8 cellular contexts compared by ENCODE assay signal in genomic region chr3:135965506-135966348, GRCh38. TPM values are rescaled to one million over a fixed set of nuclear protein-coding genes. Genes with fewer than 3 reads are reported as not detected.
DNase-seq lines count a peak whose midpoint lies in the region; ATAC-seq and TF ChIP-seq lines count a peak whose summit lies in the region.

A gene with protein sequence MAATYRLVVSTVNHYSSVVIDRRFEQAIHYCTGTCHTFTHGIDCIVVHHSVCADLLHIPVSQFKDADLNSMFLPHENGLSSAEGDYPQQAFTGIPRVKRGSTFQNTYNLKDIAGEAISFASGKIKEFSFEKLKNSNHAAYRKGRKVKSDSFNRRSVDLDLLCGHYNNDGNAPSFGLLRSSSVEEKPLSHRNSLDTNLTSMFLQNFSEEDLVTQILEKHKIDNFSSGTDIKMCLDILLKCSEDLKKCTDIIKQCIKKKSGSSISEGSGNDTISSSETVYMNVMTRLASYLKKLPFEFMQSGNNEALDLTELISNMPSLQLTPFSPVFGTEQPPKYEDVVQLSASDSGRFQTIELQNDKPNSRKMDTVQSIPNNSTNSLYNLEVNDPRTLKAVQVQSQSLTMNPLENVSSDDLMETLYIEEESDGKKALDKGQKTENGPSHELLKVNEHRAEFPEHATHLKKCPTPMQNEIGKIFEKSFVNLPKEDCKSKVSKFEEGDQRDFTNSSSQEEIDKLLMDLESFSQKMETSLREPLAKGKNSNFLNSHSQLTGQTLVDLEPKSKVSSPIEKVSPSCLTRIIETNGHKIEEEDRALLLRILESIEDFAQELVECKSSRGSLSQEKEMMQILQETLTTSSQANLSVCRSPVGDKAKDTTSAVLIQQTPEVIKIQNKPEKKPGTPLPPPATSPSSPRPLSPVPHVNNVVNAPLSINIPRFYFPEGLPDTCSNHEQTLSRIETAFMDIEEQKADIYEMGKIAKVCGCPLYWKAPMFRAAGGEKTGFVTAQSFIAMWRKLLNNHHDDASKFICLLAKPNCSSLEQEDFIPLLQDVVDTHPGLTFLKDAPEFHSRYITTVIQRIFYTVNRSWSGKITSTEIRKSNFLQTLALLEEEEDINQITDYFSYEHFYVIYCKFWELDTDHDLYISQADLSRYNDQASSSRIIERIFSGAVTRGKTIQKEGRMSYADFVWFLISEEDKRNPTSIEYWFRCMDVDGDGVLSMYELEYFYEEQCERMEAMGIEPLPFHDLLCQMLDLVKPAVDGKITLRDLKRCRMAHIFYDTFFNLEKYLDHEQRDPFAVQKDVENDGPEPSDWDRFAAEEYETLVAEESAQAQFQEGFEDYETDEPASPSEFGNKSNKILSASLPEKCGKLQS (N-terminal part only) (plus strand): TSS chr3:135965728. CDS start chr3:136001499, 35,771 bp downstream.

- H3K9me3 Mint-ChIP-seq in activated T-cell treated with anti-CD3 and anti-CD28 coated beads, Interleukin-2, amount 50 U/mL, for 24 hours = peaks cover 14% of the 10 kb centered on the region

- CTCF ChIA-PET in BJ (lab: Yijun Ruan, JAX) = interaction anchor here (0.5 to 1.6 kb wide), 4 partner anchors 56 to 125 kb away, joined by 3 to 9 read pairs (median 4); no protein-coding TSS in a partner anchor

- peak within 1 kb of the TSS; percentile 71 for H3K4me3 Mint-ChIP-seq in activated T-cell treated with anti-CD3 and anti-CD28 coated beads, Interleukin-2, amount 50 U/mL, for 24 hours

- no peaks in the 10 kb centered on the region for H3K36me3 Mint-ChIP-seq in activated T-cell treated with anti-CD3 and anti-CD28 coated beads, Interleukin-2, amount 50 U/mL, for 24 hours (ENCODE audit: low read depth)

- H3K27me3 Mint-ChIP-seq in activated T-cell treated with anti-CD3 and anti-CD28 coated beads, Interleukin-2, amount 50 U/mL, for 24 hours = peaks cover 45% of the 10 kb centered on the region

- H3K4me1 ChIP-seq in OCI-LY1 (ENCODE audit: insufficient read depth, low read length, severe bottlenecking) = peaks cover 5% of the 10 kb centered on the region
- H3K4me1 ChIP-seq in mononuclear cell (ENCODE audit: insufficient read depth, low read length) = peaks cover 9% of the 10 kb centered on the region

- H3K79me2 ChIP-seq in OCI-LY1 (ENCODE audit: insufficient read depth, low read length) = no peaks in the 10 kb centered on the region

- H3K4me2 ChIP-seq in OCI-LY1 (ENCODE audit: low read length) = peak within 1 kb of the TSS; percentile 65

- TF ChIP-seq CTCF in BJ (IDR thresholded peaks at IDR 0.05; ENCODE audit: insufficient read depth, low read depth, low read length) = no peak
- TF ChIP-seq CTCF in OCI-LY1 (IDR thresholded peaks at IDR 0.05; ENCODE audit: low read length) = no peak

- no peaks in the 10 kb centered on the region for H3K9me3 ChIP-seq in OCI-LY1 (ENCODE audit: low read length)
- no peaks in the 10 kb centered on the region for H3K9me3 ChIP-seq in mononuclear cell (ENCODE audit: low read depth, low read length)

- H3K27me3 ChIP-seq in BJ (ENCODE audit: control insufficient read depth, insufficient read depth, low read length) (no peaks in the 10 kb centered on the region), OCI-LY1 (ENCODE audit: insufficient read depth, low read length) (no peaks in the 10 kb centered on the region), mononuclear cell (ENCODE audit: insufficient read depth, low read length) (peaks cover 32% of the 10 kb centered on the region)

- no peak within 1 kb of the TSS for H2AFZ ChIP-seq in OCI-LY1 (ENCODE audit: low read length)

- H3K27ac ChIP-seq in OCI-LY1 (ENCODE audit: low read depth, low read length, poor library complexity, severe bottlenecking) (no peak within 1 kb of the TSS), epithelial cell of prostate (peak within 1 kb of the TSS; percentile 82)

- H3F3A ChIP-seq in OCI-LY1 (ENCODE audit: insufficient read depth, low read length) = no peaks in the 10 kb centered on the region

- 0 out of 2 replicates have a peak, but pooled peaks cover 3% of the 10 kb centered on the region for H3K9me2 ChIP-seq in OCI-LY1 (ENCODE audit: low read depth, low read length)

- DNase-seq in BJ (ENCODE audit: low read depth) (peak; percentile 27), epithelial cell of prostate (ENCODE audit: low read depth, low spot score) (no peak)
- peak; percentile 81 for DNase-seq in activated T-cell treated with anti-CD3 and anti-CD28 coated beads, Interleukin-2, amount 50 U/mL, for 24 hours
- DNase-seq in stimulated activated CD8-positive, alpha-beta memory T cell treated with anti-CD3 and anti-CD28 coated beads, Interleukin-15, amount 100 ng/mL, for 48 hours (ENCODE audit: low read depth in 2 of 2) = peak; percentile 52 to 66

- peak within 1 kb of the TSS; percentile 4; the same call in 1 of the 2 replicates for H3K9ac ChIP-seq in OCI-LY1 (ENCODE audit: low read length)

- H3K36me3 ChIP-seq in BJ (ENCODE audit: control insufficient read depth, insufficient read depth, low read length) (no peaks in the 10 kb centered on the region), OCI-LY1 (ENCODE audit: insufficient read depth, low read length) (no peaks in the 10 kb centered on the region)

- no peaks in the 10 kb centered on the region for H4K20me1 ChIP-seq in OCI-LY1 (ENCODE audit: insufficient read depth, low read length)

- peak; percentile 76 for ATAC-seq in GM19452 (IDR thresholded peaks at IDR 0.05; ENCODE audit: unreplicated experiment)
- ATAC-seq in HG03565 (IDR thresholded peaks at IDR 0.05; ENCODE audit: unreplicated experiment) = peak; percentile 59

- H3K4me3 ChIP-seq in BJ (ENCODE audit: low read depth, low read length) = peak within 1 kb of the TSS; percentile 60
- H3K4me3 ChIP-seq in OCI-LY1 (ENCODE audit: low read depth, low read length, poor library complexity, severe bottlenecking) = peak within 1 kb of the TSS; percentile 62
- peak within 1 kb of the TSS; percentile 38 for H3K4me3 ChIP-seq in mononuclear cell (ENCODE audit: low read length)

- no peak within 1 kb of the TSS for H3K27ac Mint-ChIP-seq in activated T-cell treated with anti-CD3 and anti-CD28 coated beads, Interleukin-2, amount 50 U/mL, for 24 hours

- POLR2A ChIA-PET in BJ (lab: Charles Lee) = interaction anchor here (1.1 kb wide), 1 partner anchor 44 kb away, joined by 10 read pairs; no protein-coding TSS in a partner anchor

- peaks cover 13% of the 10 kb centered on the region for H3K4me1 Mint-ChIP-seq in activated T-cell treated with anti-CD3 and anti-CD28 coated beads, Interleukin-2, amount 50 U/mL, for 24 hours (ENCODE audit: low read depth)

RNA-seq across cellular contexts. Expression of the gene that starts here (rescaled TPM):
- 7.4 and 13.5 TPM in 2 replicates for polyA plus RNA-seq in BJ (2011; rRNA removed)
- 15.5 and 16.7 TPM in 2 replicates for polyA minus RNA-seq in BJ (2011; rRNA and poly(A)+ RNA removed)
- 0.52 TPM for total RNA-seq in mononuclear cell
